Comparison of ENCODE assay signal across 19 cellular contexts in the genomic region with DNA sequence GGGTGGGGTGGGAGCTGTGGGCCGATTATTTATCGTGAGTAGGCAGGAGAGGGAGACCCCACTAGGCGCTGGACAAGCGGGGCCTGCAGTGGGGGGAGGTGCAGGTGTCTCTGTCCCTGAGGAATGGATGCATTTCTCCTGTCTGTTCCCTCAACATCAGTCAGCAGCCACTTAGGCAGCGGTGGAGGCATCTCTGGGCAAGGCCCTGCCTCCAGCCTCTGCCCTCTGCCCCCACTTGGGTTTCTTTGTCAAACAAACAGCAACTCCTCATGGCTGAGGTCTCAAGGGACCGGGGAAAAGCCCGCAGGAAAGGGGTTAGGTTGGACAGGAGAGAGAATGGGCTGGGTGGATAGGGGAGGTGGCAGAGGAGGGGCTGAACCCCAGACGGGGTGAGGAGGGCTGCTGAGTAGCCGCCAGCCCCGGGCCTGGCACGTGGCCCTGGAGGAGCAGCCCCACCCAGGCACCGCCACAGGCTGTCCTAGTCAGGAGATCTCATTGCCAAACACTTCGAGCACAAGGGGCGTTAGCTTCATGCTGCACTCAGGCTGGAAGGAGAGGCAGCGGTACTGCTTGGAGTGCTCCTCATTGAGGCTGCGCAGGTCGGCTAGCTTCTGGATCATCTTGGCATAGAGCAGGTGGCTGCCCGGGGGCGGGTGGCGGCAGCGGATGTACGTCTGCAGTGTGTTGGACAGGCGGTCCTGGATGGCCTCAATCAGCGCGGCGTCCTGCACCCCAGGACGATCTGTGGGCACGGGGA. TPM values are rescaled to one million over a fixed set of nuclear protein-coding genes. Genes with fewer than 3 reads are reported as not detected.
A peak's percentile ranks its signal among the peaks of the same experiment; 100 is the strongest.
DNase-seq lines count a peak whose midpoint lies in the region; ATAC-seq and TF ChIP-seq lines count a peak whose summit lies in the region.
"Had no signal": no experiment of that assay in that cellular context is flagged by ENCODE, and none has a peak within 500 bp of the region (broad histone marks: within the 10 kb centered on the region; RNA-seq: fewer than 3 reads in every experiment).

No MANE protein-coding gene starts in this region.

- H3K9me3 Mint-ChIP-seq in stimulated activated naive CD8-positive, alpha-beta T cell treated with anti-CD3 and anti-CD28 coated beads, Interleukin-15, amount 100 ng/mL, for 72 hours = no peaks in the 10 kb centered on the region
- H3K9me3 Mint-ChIP-seq: memory B cell, neural progenitor cell had no signal

- ATAC-seq in stimulated activated naive CD8-positive, alpha-beta T cell treated with anti-CD3 and anti-CD28 coated beads, Interleukin-15, amount 100 ng/mL, for 72 hours = peak; percentile 27
- no peak for ATAC-seq in stimulated activated naive CD8-positive, alpha-beta T cell treated with anti-CD3 and anti-CD28 coated beads, Interleukin-15, Interleukin-2, amounts not matched to agents 100 U/mL and 50 U/mL, for 24 hours
- ATAC-seq in omental fat pad (ENCODE audit: low FRiP score) (peak; percentile 22), HG02678 (IDR thresholded peaks at IDR 0.05; ENCODE audit: unreplicated experiment) (no peak)
- ATAC-seq: activated CD8-positive, alpha-beta T cell treated with anti-CD3 and anti-CD28 coated beads, Interleukin-2, amount 10 ng/mL, durations not matched to agents 7 days and 5 days had no signal

- H3K27me3 Mint-ChIP-seq in stimulated activated naive CD8-positive, alpha-beta T cell treated with anti-CD3 and anti-CD28 coated beads, Interleukin-15, amount 100 ng/mL, for 72 hours = no peaks in the 10 kb centered on the region

- H3K4me3 Mint-ChIP-seq in stimulated activated naive CD8-positive, alpha-beta T cell treated with anti-CD3 and anti-CD28 coated beads, Interleukin-15, amount 100 ng/mL, for 72 hours = no peak overlapping the region
- H3K4me3 Mint-ChIP-seq: activated CD8-positive, alpha-beta T cell treated with anti-CD3 and anti-CD28 coated beads, Interleukin-2, amount 10 ng/mL, durations not matched to agents 7 days and 5 days; memory B cell; neural progenitor cell had no signal

- TF ChIP-seq POLR2A in erythroblast (IDR thresholded peaks at IDR 0.05; ENCODE audit: low read length) = no peak

- peak overlapping the region in 1 of 2 donors; percentile 74 for H3K27ac Mint-ChIP-seq in stimulated activated naive CD8-positive, alpha-beta T cell treated with anti-CD3 and anti-CD28 coated beads, Interleukin-15, amount 100 ng/mL, for 72 hours
- H3K27ac Mint-ChIP-seq: activated CD8-positive, alpha-beta T cell treated with anti-CD3 and anti-CD28 coated beads, Interleukin-2, amount 10 ng/mL, durations not matched to agents 7 days and 5 days; memory B cell had no signal

- no peak for DNase-seq in stimulated activated naive CD8-positive, alpha-beta T cell treated with anti-CD3 and anti-CD28 coated beads, Interleukin-15, amount 100 ng/mL, for 72 hours
- DNase-seq in stimulated activated naive CD8-positive, alpha-beta T cell treated with anti-CD3 and anti-CD28 coated beads, Interleukin-15, Interleukin-2, amounts not matched to agents 100 U/mL and 50 U/mL, for 24 hours = no peak
- DNase-seq in erythroblast (lab: John Stamatoyannopoulos, UW) = peak; percentile 65 to 71
- DNase-seq in omental fat pad (ENCODE audit: low spot score) = no peak
- no peak for DNase-seq in HuH-7.5 (ENCODE audit: low spot score)
- no peak for DNase-seq in H7
- no peak for DNase-seq in COLO829 (ENCODE audit: low spot score)
- DNase-seq: activated CD8-positive, alpha-beta T cell treated with anti-CD3 and anti-CD28 coated beads, Interleukin-2, amount 10 ng/mL, durations not matched to agents 7 days and 5 days; activated effector memory CD4-positive, alpha-beta T cell treated with Interleukin-2 at 50 U/mL for 16 hours; BE2C; KBM-7; NCI-H146; stimulated activated naive CD4-positive, alpha-beta T cell had no signal

- H3K4me3 ChIP-seq in H7 (ENCODE audit: insufficient read depth, low read depth, low read length) = no peak overlapping the region
- H3K4me3 ChIP-seq: ascending aorta, coronary artery, HAP-1, neural progenitor cell had no signal

- no peaks in the 10 kb centered on the region for H3K36me3 ChIP-seq in H7 (replicated peaks; ENCODE audit: control insufficient read depth, insufficient read depth, low read length)
- H3K36me3 ChIP-seq: BE2C, HAP-1, neural progenitor cell had no signal

- peaks cover 1% of the 10 kb centered on the region; the same call in 1 of the 2 replicates for H3K27me3 ChIP-seq in H7 (ENCODE audit: control insufficient read depth, insufficient read depth, low read length)
- H3K27me3 ChIP-seq: ascending aorta, BE2C, neural progenitor cell had no signal

- peaks cover 7% of the 10 kb centered on the region for H3K4me1 Mint-ChIP-seq in stimulated activated naive CD8-positive, alpha-beta T cell treated with anti-CD3 and anti-CD28 coated beads, Interleukin-15, amount 100 ng/mL, for 72 hours
- H3K4me1 Mint-ChIP-seq: memory B cell had no signal

- no peak for TF ChIP-seq CTCF in omental fat pad (IDR thresholded peaks at IDR 0.05)

RNA-seq across cellular contexts. Expression of a gene that starts 24.7 kb away (rescaled TPM):
- 100 to 1,000 TPM in 1 of 4 donors, 10 to 100 TPM in 3; 40.3 to 102 (median 62.9) TPM for total RNA-seq in omental fat pad
- total RNA-seq in H7 (2014; rRNA removed; shearing (Covaris generic)) = 45.2 and 50.7 TPM in 2 replicates

Comparison
In these comparisons a context has a peak if more than half of its experiments do, and no peak if none do; other contexts are left out.
1. ATAC-seq: peak in stimulated activated naive CD8-positive, alpha-beta T cell treated with anti-CD3 and anti-CD28 coated beads, Interleukin-15, amount 100 ng/mL, for 72 hours (single experiment) and omental fat pad (single experiment); none in stimulated activated naive CD8-positive, alpha-beta T cell treated with anti-CD3 and anti-CD28 coated beads, Interleukin-15, Interleukin-2, amounts not matched to agents 100 U/mL and 50 U/mL, for 24 hours (single experiment) and HG02678 (single experiment).
2. DNase-seq: peak in erythroblast (2 of 2); none in stimulated activated naive CD8-positive, alpha-beta T cell treated with anti-CD3 and anti-CD28 coated beads, Interleukin-15, amount 100 ng/mL, for 72 hours (0 of 2), stimulated activated naive CD8-positive, alpha-beta T cell treated with anti-CD3 and anti-CD28 coated beads, Interleukin-15, Interleukin-2, amounts not matched to agents 100 U/mL and 50 U/mL, for 24 hours (single experiment), omental fat pad (single experiment), HuH-7.5 (single experiment), H7 (single experiment) and COLO829 (single experiment).